8 cellular contexts compared by ENCODE assay signal in the genomic region with DNA sequence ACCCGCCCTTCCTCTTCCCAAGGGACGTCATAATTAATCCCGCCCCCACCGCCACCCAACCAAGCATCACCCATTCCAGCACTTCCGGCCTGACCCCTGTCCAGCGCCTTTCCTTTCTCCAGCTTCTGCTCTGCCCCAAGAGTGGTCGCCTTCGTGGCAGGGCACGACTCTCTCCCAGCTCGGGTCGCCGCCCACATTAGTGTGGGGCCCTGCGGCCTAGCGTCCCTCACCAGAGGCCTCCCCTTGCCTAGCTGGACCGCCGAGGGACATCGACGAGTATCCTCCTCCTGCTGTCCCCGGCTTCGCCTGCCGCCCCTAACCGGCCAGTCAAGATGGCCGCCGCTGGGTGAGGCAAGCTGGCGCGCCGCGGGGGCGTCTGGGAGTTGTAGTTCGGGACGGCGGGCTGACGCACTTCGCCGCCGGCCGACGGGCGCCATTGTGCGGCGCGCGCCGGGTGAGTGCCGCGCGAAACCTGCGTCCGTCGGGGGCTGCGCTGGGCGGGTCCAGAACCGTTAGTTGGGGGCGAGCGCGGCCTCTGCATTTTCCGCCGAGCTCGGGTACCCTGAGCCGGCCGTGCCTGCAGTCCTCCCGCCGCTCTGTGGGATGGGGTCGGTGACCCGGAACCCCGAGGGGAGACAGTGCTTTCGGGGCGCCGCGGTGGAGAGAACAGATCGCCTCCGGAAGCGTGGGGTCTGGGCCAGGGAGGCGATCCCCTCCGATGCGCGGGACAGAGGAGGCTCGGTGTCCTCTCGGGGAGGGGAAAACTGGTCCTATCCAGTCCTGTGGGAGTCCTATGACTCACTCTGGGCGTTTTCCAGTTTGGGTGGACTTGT. TPM values are rescaled to one million over a fixed set of nuclear protein-coding genes. Genes with fewer than 3 reads are reported as not detected.
DNase-seq lines count a peak whose midpoint lies in the region; ATAC-seq, FAIRE-seq and TF ChIP-seq lines count a peak whose summit lies in the region.

A gene (plus strand): TSS at position 73 of the 833 bp plus-strand sequence. CDS start 905 bp downstream, outside the sequence.

- peak within 1 kb of the TSS; percentile 85 to 89 for H3K9ac ChIP-seq in kidney (ENCODE audit: low read length in 2 of 2)

- no peak for TF ChIP-seq CTCF in kidney (IDR thresholded peaks at IDR 0.05; ENCODE audit: borderline replicate concordance, extremely low read depth, insufficient read depth)

- peaks cover 5 to 9% of the 10 kb centered on the region in 2 donors for H3K4me1 ChIP-seq in kidney (ENCODE audit: control insufficient read depth in 1 of 2, insufficient read depth in 1 of 2, low read depth in 1 of 2, low read length in 2 of 2)

- H3K27ac ChIP-seq in kidney (ENCODE audit: low read depth in 2 of 2, low read length in 2 of 2) = peak within 1 kb of the TSS; percentile 99 to 100

- peak within 1 kb of the TSS; percentile 91 to 99 for H3K4me3 ChIP-seq in kidney (ENCODE audit: low read length in 2 of 2)

- peaks cover 14 to 26% of the 10 kb centered on the region in 2 donors for H3K36me3 ChIP-seq in kidney (ENCODE audit: control insufficient read depth in 1 of 2, insufficient read depth in 2 of 2, low read length in 2 of 2)

- FAIRE-seq in kidney (lab: Jason Lieb, UNC) = no peak

- DNase-seq in AG08395 (ENCODE audit: low spot score) (peak; percentile 92), NCI-H345 (lab: John Stamatoyannopoulos, UW) (peak; percentile 86), cerebellar cortex (ENCODE audit: low spot score) (peak; percentile 96), kidney (peak; percentile 98)
- DNase-seq in activated CD4-positive, CD25-positive, alpha-beta regulatory T cell treated with anti-CD3 and anti-CD28 coated beads, Interleukin-2, amount 50 U/mL, for 72 hours = peak; percentile 95
- DNase-seq in stimulated activated CD4-positive, alpha-beta T cell treated with anti-CD3 and anti-CD28 coated beads, Interleukin-15, amount 100 ng/mL, for 1 hour (ENCODE audit: low read depth in 1 of 2, low spot score in 1 of 2) = peak; percentile 87 to 92

- H3K9me3 ChIP-seq in kidney (ENCODE audit: control insufficient read depth in 1 of 2, low read length in 2 of 2) = peaks cover 27 to 67% of the 10 kb centered on the region in 2 donors

- intact Hi-C loops in kidney (cut with DNase I) = no loop called here

- ATAC-seq in GM18873 (IDR thresholded peaks at IDR 0.05; ENCODE audit: low FRiP score, unreplicated experiment) = peak; percentile 72
- ATAC-seq in HG03135 (IDR thresholded peaks at IDR 0.05; ENCODE audit: unreplicated experiment) = peak; percentile 79

RNA-seq across cellular contexts. Expression of the gene that starts here (rescaled TPM):
- 42.4 TPM for total RNA-seq in kidney
- 10.9 TPM for polyA plus RNA-seq in kidney (ENCODE audit: insufficient read depth, low read depth, low replicate concordance)

Comparison
In these comparisons a context has a peak if more than half of its experiments do, and no peak if none do; other contexts are left out.
1. Peak in every context shown above with its lines: DNase-seq, ATAC-seq, H3K4me3 ChIP-seq and H3K27ac ChIP-seq.